Comparison of ENCODE assay signal across 1 cellular context in the genomic region with DNA sequence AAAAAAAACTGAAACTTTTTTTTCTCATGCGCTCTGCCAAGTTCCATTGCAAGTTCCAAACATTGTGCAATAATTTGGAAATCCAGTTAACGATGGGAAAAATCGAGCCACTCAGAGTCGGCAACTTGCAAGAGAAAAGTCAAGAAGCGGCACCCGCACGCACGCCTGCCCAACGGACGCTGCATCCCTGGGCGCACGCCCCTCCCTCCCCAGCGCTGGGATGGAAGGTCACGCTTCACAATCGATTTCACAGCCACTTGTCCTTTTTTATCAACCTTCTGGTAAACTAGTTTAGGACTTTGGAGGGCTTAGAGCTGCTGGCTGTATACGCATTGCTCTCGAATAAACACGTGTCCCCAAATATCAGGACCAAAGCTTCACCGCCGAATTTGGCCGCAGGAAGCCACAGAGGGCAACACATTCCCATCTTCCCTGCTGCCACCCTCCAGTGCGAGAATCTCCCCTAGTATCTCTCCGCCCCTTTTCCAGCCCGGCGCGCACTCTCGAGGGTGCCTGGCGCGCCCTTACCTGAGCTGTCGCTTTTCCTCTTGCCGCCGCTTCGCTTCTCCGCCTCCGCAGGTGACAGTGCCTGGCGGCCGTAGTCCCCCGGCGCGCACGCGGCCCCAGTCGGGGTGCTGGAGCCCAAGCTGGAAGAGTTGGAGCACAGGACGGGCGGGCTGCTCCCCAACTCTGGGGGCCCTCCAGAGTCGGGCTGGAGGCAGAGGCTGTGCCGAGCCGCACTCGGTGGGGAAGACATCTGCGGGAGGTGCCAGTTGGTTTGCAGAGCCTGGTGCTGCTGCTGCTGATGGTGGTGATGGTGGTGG.
TF ChIP-seq lines count a peak whose summit lies in the region.

No MANE protein-coding gene starts in this region.

TF ChIP-seq in HCT116, 20 proteins besides CTCF, POLR2A, EP300 and RAD21 (continued from another document):
- no peak for TF ChIP-seq YY1 (IDR thresholded peaks at IDR 0.05; ENCODE audit: extremely low read depth, insufficient replicate concordance, low read depth, low read length)
- TF ChIP-seq SRF (IDR thresholded peaks at IDR 0.05; ENCODE audit: low read depth) = no peak
- no peak for TF ChIP-seq SIN3A (IDR thresholded peaks at IDR 0.05; ENCODE audit: low read depth)
